ENCODE assay signal across 8 cellular contexts in the genomic region with DNA sequence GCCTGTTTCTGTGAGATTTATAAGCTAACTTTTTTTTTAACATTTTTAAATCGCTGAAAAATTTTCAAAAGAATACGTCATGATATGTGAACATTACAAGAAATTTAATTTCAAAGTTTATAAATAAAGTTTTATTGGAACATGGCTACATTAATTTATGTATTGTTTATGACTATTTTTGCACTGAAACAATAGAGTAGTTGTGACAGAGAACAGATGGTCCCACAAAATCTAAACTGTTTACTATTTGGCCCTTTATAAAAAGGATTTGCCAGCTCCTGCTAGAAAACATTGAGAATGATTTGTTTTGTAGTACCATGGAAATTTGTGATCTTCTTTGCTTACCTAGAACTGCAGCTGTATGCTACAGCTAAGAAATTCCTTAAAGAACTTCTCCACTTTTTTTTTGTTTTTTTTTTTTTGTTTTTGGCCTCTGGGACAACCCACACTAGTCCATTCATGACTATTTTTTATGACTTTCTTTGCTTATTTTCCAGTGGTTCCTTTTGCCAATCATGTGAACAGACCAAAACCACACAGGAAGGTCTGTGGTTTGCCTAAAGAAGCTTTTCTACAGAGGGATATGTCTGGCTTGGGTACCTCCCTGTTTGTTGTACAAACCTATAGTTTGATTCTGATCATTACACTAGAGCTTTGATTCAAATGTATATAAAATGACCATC. TPM values are rescaled to one million over a fixed set of nuclear protein-coding genes. Genes with fewer than 3 reads are reported as not detected.
A peak's percentile ranks its signal among the peaks of the same experiment; 100 is the strongest.
DNase-seq lines count a peak whose midpoint lies in the region; ATAC-seq and TF ChIP-seq lines count a peak whose summit lies in the region.

No MANE protein-coding gene starts in this region.

- peaks cover 2% of the 10 kb centered on the region for H3K36me3 Mint-ChIP-seq in activated naive CD4-positive, alpha-beta T cell treated with anti-CD3 and anti-CD28 coated beads, Interleukin-2, amount 10 ng/mL, durations not matched to agents 7 days and 5 days
- no peaks in the 10 kb centered on the region for H3K36me3 Mint-ChIP-seq in stimulated activated naive B cell treated with anti-CD40 and anti-IgM and Interleukin-4, amounts not matched to agents 10 μg/mL and 1 μg/mL and 100 μg/mL, for 72 hours

- intact Hi-C loops in mammary epithelial cell (cut with micrococcal nuclease), result no loop called here
- intact Hi-C loops in upper lobe of right lung (cut with DNase I), result no loop called here

- H3K4me1 Mint-ChIP-seq in activated naive CD4-positive, alpha-beta T cell treated with anti-CD3 and anti-CD28 coated beads, Interleukin-2, amount 10 ng/mL, durations not matched to agents 7 days and 5 days, result peaks cover 58% of the 10 kb centered on the region
- H3K4me1 Mint-ChIP-seq in stimulated activated naive B cell treated with anti-CD40 and anti-IgM and Interleukin-4, amounts not matched to agents 10 μg/mL and 1 μg/mL and 100 μg/mL, for 72 hours, result peaks cover 25 to 37% of the 10 kb centered on the region in 2 donors

- dilution Hi-C loops in mammary epithelial cell (cut with HindIII; ENCODE audit: low sequenced_read_pairs), result no loop called here

- in situ Hi-C loops in mammary epithelial cell (cut with MboI; ENCODE audit: low sequenced_read_pairs in 2 of 2), result no loop called here

- H3K27ac ChIP-seq in mammary epithelial cell (ENCODE audit: insufficient read depth, low read depth, low read length) (no peak overlapping the region), upper lobe of right lung (no peak overlapping the region), coronary artery (no peak overlapping the region)

- WGBS in mammary epithelial cell (ENCODE audit: low coverage, missing lambda C conversion rate), result 97% methylated on average over 2 of the region's 2 CpGs

- peak; percentile 72 for DNase-seq in activated naive CD4-positive, alpha-beta T cell treated with anti-CD3 and anti-CD28 coated beads, Interleukin-2, amount 10 ng/mL, durations not matched to agents 7 days and 5 days
- no peak for DNase-seq in activated naive CD4-positive, alpha-beta T cell treated with anti-CD3 and anti-CD28 coated beads, Interleukin-2, amount 50 U/mL, for 16 hours
- peak; percentile 52 for DNase-seq in NOMO-1 treated with DMSO at 0.1 percent for 48 hours (lab: John Stamatoyannopoulos, UW; ENCODE audit: unreplicated experiment)
- peak; percentile 84 for DNase-seq in mammary epithelial cell
- no peak for DNase-seq in upper lobe of right lung
- DNase-seq in stimulated activated naive B cell treated with anti-CD40 and anti-IgM and Interleukin-4, amounts not matched to agents 10 μg/mL and 1 μg/mL and 100 μg/mL, for 72 hours, result no peak
- DNase-seq in germinal center (ENCODE audit: low spot score), result no peak
- no peak for DNase-seq in coronary artery (ENCODE audit: low spot score)

- CTCF ChIA-PET in activated naive CD4-positive, alpha-beta T cell treated with anti-CD3 and anti-CD28 coated beads, Interleukin-2, amount 10 ng/mL, durations not matched to agents 7 days and 5 days (lab: Charles Lee), result interaction anchor here (0.6 to 9.9 kb wide), 7 partner anchors 14 to 443 kb away, joined by 3 to 91 read pairs (median 3); no protein-coding TSS in a partner anchor
- CTCF ChIA-PET in mammary epithelial cell (lab: Charles Lee; ENCODE audit: low non-redundant PET), result interaction anchor here (0.6 to 0.7 kb wide), 3 partner anchors 10 to 871 kb away, joined by 4 to 17 read pairs (median 6); no protein-coding TSS in a partner anchor

- no TSS peak for BruUV-seq in mammary epithelial cell (replicated peaks; lab: Mats Ljungman, UMichigan)

- H3K9me3 Mint-ChIP-seq in activated naive CD4-positive, alpha-beta T cell treated with anti-CD3 and anti-CD28 coated beads, Interleukin-2, amount 10 ng/mL, durations not matched to agents 7 days and 5 days, result no peaks in the 10 kb centered on the region
- H3K9me3 Mint-ChIP-seq in stimulated activated naive B cell treated with anti-CD40 and anti-IgM and Interleukin-4, amounts not matched to agents 10 μg/mL and 1 μg/mL and 100 μg/mL, for 72 hours, result no peaks in the 10 kb centered on the region

- peaks cover 19% of the 10 kb centered on the region for H3K27me3 Mint-ChIP-seq in activated naive CD4-positive, alpha-beta T cell treated with anti-CD3 and anti-CD28 coated beads, Interleukin-2, amount 10 ng/mL, durations not matched to agents 7 days and 5 days
- H3K27me3 Mint-ChIP-seq in stimulated activated naive B cell treated with anti-CD40 and anti-IgM and Interleukin-4, amounts not matched to agents 10 μg/mL and 1 μg/mL and 100 μg/mL, for 72 hours, result peaks cover 0 to 6% of the 10 kb centered on the region in 2 donors

- H3K9me3 ChIP-seq in mammary epithelial cell (replicated peaks; ENCODE audit: insufficient read depth, low read length) (no peaks in the 10 kb centered on the region), upper lobe of right lung (no peaks in the 10 kb centered on the region)

- peaks cover 27% of the 10 kb centered on the region for H3K4me1 ChIP-seq in mammary epithelial cell (ENCODE audit: insufficient read depth, low read length)
- H3K4me1 ChIP-seq in upper lobe of right lung, result peaks cover 17% of the 10 kb centered on the region

- H3K27me3 ChIP-seq in mammary epithelial cell (ENCODE audit: insufficient read depth, low read length) (no peaks in the 10 kb centered on the region), upper lobe of right lung (no peaks in the 10 kb centered on the region)

- H3K4me3 ChIP-seq in mammary epithelial cell (replicated peaks in 1 of 3; ENCODE audit: insufficient read depth in 1 of 3, low read depth in 2 of 3, low read length in 3 of 3), result no peak overlapping the region
- no peak overlapping the region for H3K4me3 ChIP-seq in upper lobe of right lung
- no peak overlapping the region for H3K4me3 ChIP-seq in coronary artery

- H3K36me3 ChIP-seq in mammary epithelial cell (ENCODE audit: insufficient read depth, low read length), result no peaks in the 10 kb centered on the region
- no peaks in the 10 kb centered on the region for H3K36me3 ChIP-seq in upper lobe of right lung

- H3K79me2 ChIP-seq in mammary epithelial cell (ENCODE audit: insufficient read depth, low read length), result peaks cover 60% of the 10 kb centered on the region

- no peaks in the 10 kb centered on the region for H4K20me1 ChIP-seq in mammary epithelial cell (ENCODE audit: insufficient read depth, low read length)

- TF ChIP-seq CTCF in mammary epithelial cell (conservative IDR thresholded peaks at IDR 0.05 in 1 of 2, IDR thresholded peaks at IDR 0.05 in 1 of 2; ENCODE audit: extremely low read depth in 1 of 2, insufficient read depth in 1 of 2, low read depth in 1 of 2, low read length in 2 of 2) (no peak), upper lobe of right lung (IDR thresholded peaks at IDR 0.05) (no peak), coronary artery (IDR thresholded peaks at IDR 0.05) (no peak)

- H3K4me2 ChIP-seq in mammary epithelial cell (ENCODE audit: insufficient read depth, low read depth, low read length), result no peak overlapping the region

- peak; percentile 31 for ATAC-seq in upper lobe of right lung
- ATAC-seq in stimulated activated naive B cell treated with anti-CD40 and anti-IgM and Interleukin-4, amounts not matched to agents 10 μg/mL and 1 μg/mL and 100 μg/mL, for 72 hours (replicated peaks), result no peak

- H3K27ac Mint-ChIP-seq in activated naive CD4-positive, alpha-beta T cell treated with anti-CD3 and anti-CD28 coated beads, Interleukin-2, amount 10 ng/mL, durations not matched to agents 7 days and 5 days, result peak overlapping the region; percentile 68
- H3K27ac Mint-ChIP-seq in stimulated activated naive B cell treated with anti-CD40 and anti-IgM and Interleukin-4, amounts not matched to agents 10 μg/mL and 1 μg/mL and 100 μg/mL, for 72 hours, result no peak overlapping the region

- H3K9ac ChIP-seq in mammary epithelial cell (ENCODE audit: insufficient read depth, low read length), result no peak overlapping the region

- peak overlapping the region; percentile 3 for H3K4me3 Mint-ChIP-seq in activated naive CD4-positive, alpha-beta T cell treated with anti-CD3 and anti-CD28 coated beads, Interleukin-2, amount 10 ng/mL, durations not matched to agents 7 days and 5 days
- H3K4me3 Mint-ChIP-seq in stimulated activated naive B cell treated with anti-CD40 and anti-IgM and Interleukin-4, amounts not matched to agents 10 μg/mL and 1 μg/mL and 100 μg/mL, for 72 hours, result no peak overlapping the region

- no peak overlapping the region for H2AFZ ChIP-seq in mammary epithelial cell (ENCODE audit: low read depth, low read length)

RNA-seq across cellular contexts. Expression of a gene that starts 55.7 kb away (rescaled TPM):
- total RNA-seq in mammary epithelial cell (10 to 100 TPM; 17.4 to 19.7 TPM), upper lobe of right lung (48.6 TPM)
- polyA plus RNA-seq in mammary epithelial cell, result 15.7 TPM
- 36.2 TPM for polyA minus RNA-seq in mammary epithelial cell

Comparison
In these comparisons a context has a peak if more than half of its experiments do, and no peak if none do; other contexts are left out.
1. DNase-seq: peak in activated naive CD4-positive, alpha-beta T cell treated with anti-CD3 and anti-CD28 coated beads, Interleukin-2, amount 10 ng/mL, durations not matched to agents 7 days and 5 days (single experiment), NOMO-1 treated with DMSO at 0.1 percent for 48 hours (single experiment) and mammary epithelial cell (single experiment); none in activated naive CD4-positive, alpha-beta T cell treated with anti-CD3 and anti-CD28 coated beads, Interleukin-2, amount 50 U/mL, for 16 hours (single experiment), upper lobe of right lung (single experiment), stimulated activated naive B cell treated with anti-CD40 and anti-IgM and Interleukin-4, amounts not matched to agents 10 μg/mL and 1 μg/mL and 100 μg/mL, for 72 hours (single experiment), germinal center (single experiment) and coronary artery (single experiment).